Comparison of ENCODE assay signal across 9 cellular contexts in the genomic region with DNA sequence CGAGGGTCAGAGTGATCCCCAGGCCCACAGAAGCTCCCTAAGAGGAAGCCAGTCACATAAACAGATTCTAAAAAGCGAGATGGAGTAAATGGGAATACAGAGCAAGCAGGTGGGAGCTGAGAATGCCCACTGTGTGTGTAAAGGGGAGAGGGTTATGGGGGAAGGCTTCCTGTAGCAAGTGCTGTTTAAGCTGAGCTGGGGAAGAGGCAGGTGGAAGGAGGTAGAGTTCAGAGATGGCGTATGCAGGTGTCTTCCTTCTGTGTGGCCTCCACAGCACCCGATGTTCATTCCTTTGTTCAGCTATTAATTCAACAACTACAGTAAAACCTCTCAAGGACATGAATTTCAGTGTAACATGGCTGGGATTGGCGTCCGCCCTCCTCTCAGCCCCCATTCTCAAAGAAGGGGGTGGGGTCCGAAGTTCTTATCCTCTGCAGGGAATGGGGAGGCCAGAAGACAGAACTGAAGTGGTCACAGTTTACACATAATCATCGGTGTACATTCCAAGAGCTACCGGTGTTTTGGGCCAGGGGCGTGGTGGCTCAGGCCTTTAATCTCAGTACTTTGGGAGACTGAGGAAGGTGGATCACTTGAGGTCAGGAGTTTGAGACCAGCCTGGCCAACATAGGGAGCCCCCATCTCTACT. TPM values are rescaled to one million over a fixed set of nuclear protein-coding genes. Genes with fewer than 3 reads are reported as not detected.
A peak's percentile ranks its signal among the peaks of the same experiment; 100 is the strongest.
DNase-seq lines count a peak whose midpoint lies in the region; FAIRE-seq and TF ChIP-seq lines count a peak whose summit lies in the region.
"Had no signal": no experiment of that assay in that cellular context is flagged by ENCODE, and none has a peak within 500 bp of the region (broad histone marks: within the 10 kb centered on the region; RNA-seq: fewer than 3 reads in every experiment).

No MANE protein-coding gene starts in this region.

- peak overlapping the region; percentile 95 for H3K4me3 Mint-ChIP-seq in activated T-cell treated with anti-CD3 and anti-CD28 coated beads, Interleukin-2, amount 50 U/mL, for 24 hours
- H3K4me3 Mint-ChIP-seq in activated naive CD8-positive, alpha-beta T cell treated with anti-CD3 and anti-CD28 coated beads for 36 hours: peak overlapping the region; percentile 88

- H3K4me1 ChIP-seq in kidney (ENCODE audit: control insufficient read depth in 1 of 2, insufficient read depth in 1 of 2, low read depth in 1 of 2, low read length in 2 of 2) (peaks cover 3 to 4% of the 10 kb centered on the region in 2 donors), thymus (ENCODE audit: control insufficient read depth, insufficient read depth, low read length) (peaks cover 8% of the 10 kb centered on the region)

- H3K4me3 ChIP-seq in kidney (ENCODE audit: low read length in 2 of 2) (peak overlapping the region; percentile 48 to 65), thymus (ENCODE audit: low read length) (peak overlapping the region; percentile 70)

- intact Hi-C loops in kidney (cut with DNase I): no loop called here

- FAIRE-seq in kidney (lab: Jason Lieb, UNC): no peak
- FAIRE-seq: D721Med had no signal

- peak overlapping the region in 1 of 2 donors; percentile 76 for H3K9ac ChIP-seq in kidney (ENCODE audit: low read length in 2 of 2)

- peak overlapping the region; percentile 93 for H3K27ac Mint-ChIP-seq in activated T-cell treated with anti-CD3 and anti-CD28 coated beads, Interleukin-2, amount 50 U/mL, for 24 hours
- H3K27ac Mint-ChIP-seq in activated naive CD8-positive, alpha-beta T cell treated with anti-CD3 and anti-CD28 coated beads for 36 hours: peak overlapping the region; percentile 90

- no peak for DNase-seq in activated T-cell treated with anti-CD3 and anti-CD28 coated beads, Interleukin-2, amount 50 U/mL, for 24 hours
- DNase-seq in activated T-cell treated with anti-CD3 and anti-CD28 coated beads, Interleukin-2, amount 50 U/mL, for 48 hours: no peak
- DNase-seq in activated naive CD8-positive, alpha-beta T cell treated with anti-CD3 and anti-CD28 coated beads for 36 hours: no peak
- DNase-seq in kidney: no peak
- no peak for DNase-seq in dedifferentiated amniotic fluid mesenchymal stem cell (ENCODE audit: extremely low spot score)
- DNase-seq in SW480 (ENCODE audit: low spot score): no peak
- DNase-seq in KBM-7: no peak

- H3K27me3 ChIP-seq in thymus (ENCODE audit: control insufficient read depth, insufficient read depth): no peaks in the 10 kb centered on the region

- in situ Hi-C loops in KBM-7 (cut with MboI; ENCODE audit: low pct_unique_long_range_greater_than_20kb, low sequenced_read_pairs): no loop called here

- peaks cover 52% of the 10 kb centered on the region for H3K36me3 Mint-ChIP-seq in activated T-cell treated with anti-CD3 and anti-CD28 coated beads, Interleukin-2, amount 50 U/mL, for 24 hours (ENCODE audit: low read depth)
- H3K36me3 Mint-ChIP-seq in activated naive CD8-positive, alpha-beta T cell treated with anti-CD3 and anti-CD28 coated beads for 36 hours: peaks cover 40% of the 10 kb centered on the region

- H3K4me1 Mint-ChIP-seq in activated T-cell treated with anti-CD3 and anti-CD28 coated beads, Interleukin-2, amount 50 U/mL, for 24 hours (ENCODE audit: low read depth): peaks cover 50% of the 10 kb centered on the region
- H3K4me1 Mint-ChIP-seq in activated naive CD8-positive, alpha-beta T cell treated with anti-CD3 and anti-CD28 coated beads for 36 hours: peaks cover 42% of the 10 kb centered on the region

- no peaks in the 10 kb centered on the region for H3K9me3 Mint-ChIP-seq in activated T-cell treated with anti-CD3 and anti-CD28 coated beads, Interleukin-2, amount 50 U/mL, for 24 hours
- H3K9me3 Mint-ChIP-seq in activated naive CD8-positive, alpha-beta T cell treated with anti-CD3 and anti-CD28 coated beads for 36 hours: peaks cover 4% of the 10 kb centered on the region

- H3K9me3 ChIP-seq in kidney (ENCODE audit: control insufficient read depth in 1 of 2, low read length in 2 of 2) (no peaks in the 10 kb centered on the region), thymus (ENCODE audit: control insufficient read depth) (no peaks in the 10 kb centered on the region)

- 82% methylated on average over 10 of the region's 10 CpGs for WGBS in thymus

- H3K36me3 ChIP-seq in kidney (ENCODE audit: control insufficient read depth in 1 of 2, insufficient read depth in 2 of 2, low read length in 2 of 2) (no peaks in the 10 kb centered on the region), thymus (ENCODE audit: control insufficient read depth, insufficient read depth) (no peaks in the 10 kb centered on the region)

- H3K27me3 Mint-ChIP-seq in activated T-cell treated with anti-CD3 and anti-CD28 coated beads, Interleukin-2, amount 50 U/mL, for 24 hours: no peaks in the 10 kb centered on the region
- no peaks in the 10 kb centered on the region for H3K27me3 Mint-ChIP-seq in activated naive CD8-positive, alpha-beta T cell treated with anti-CD3 and anti-CD28 coated beads for 36 hours

- H3K27ac ChIP-seq in kidney (ENCODE audit: low read depth in 2 of 2, low read length in 2 of 2): peak overlapping the region in 1 of 2 donors; percentile 41
- H3K27ac ChIP-seq in thymus (ENCODE audit: low read depth): peak overlapping the region; percentile 66

- TF ChIP-seq CTCF in kidney (IDR thresholded peaks at IDR 0.05; ENCODE audit: borderline replicate concordance, extremely low read depth, insufficient read depth): no peak

RNA-seq across cellular contexts. Expression of a gene that starts 1.8 kb away (rescaled TPM):
- 10 to 100 TPM; 28.9 to 32.5 TPM for total RNA-seq in activated naive CD8-positive, alpha-beta T cell treated with anti-CD3 and anti-CD28 coated beads for 36 hours
- 28.1 TPM for total RNA-seq in kidney
- polyA plus RNA-seq in kidney (ENCODE audit: insufficient read depth, low read depth, low replicate concordance): 2.8 TPM
- polyA plus RNA-seq in thymus: 8.6 TPM

RNA-seq across cellular contexts. Expression of a gene that starts 45.5 kb away (rescaled TPM):
- total RNA-seq in activated naive CD8-positive, alpha-beta T cell treated with anti-CD3 and anti-CD28 coated beads for 36 hours: not detected
- total RNA-seq in kidney: not detected
- polyA plus RNA-seq in kidney (ENCODE audit: insufficient read depth, low read depth, low replicate concordance): not detected
- 0.14 TPM for polyA plus RNA-seq in thymus
